Comparison of ENCODE assay signal across 16 cellular contexts in genomic region chr9:70093095-70093494, GRCh38. TPM values are rescaled to one million over a fixed set of nuclear protein-coding genes. Genes with fewer than 3 reads are reported as not detected.
A peak's percentile ranks its signal among the peaks of the same experiment; 100 is the strongest.
DNase-seq lines count a peak whose midpoint lies in the region; ATAC-seq, FAIRE-seq and TF ChIP-seq lines count a peak whose summit lies in the region.
"Had no signal": no experiment of that assay in that cellular context is flagged by ENCODE, and none has a peak within 500 bp of the region (broad histone marks: within the 10 kb centered on the region; RNA-seq: fewer than 3 reads in every experiment).

No MANE protein-coding gene starts in this region.

- no peak for FAIRE-seq in GM12892 (lab: Jason Lieb, UNC)
- FAIRE-seq: GM12878 had no signal

- no peak for TF ChIP-seq CTCF in right atrium auricular region (IDR thresholded peaks at IDR 0.05)
- TF ChIP-seq CTCF in heart right ventricle (IDR thresholded peaks at IDR 0.05) = no peak
- TF ChIP-seq CTCF in gastroesophageal sphincter (IDR thresholded peaks at IDR 0.05) = no peak
- no peak for TF ChIP-seq CTCF in stomach (IDR thresholded peaks at IDR 0.05)
- no peak for TF ChIP-seq CTCF in Peyer's patch (IDR thresholded peaks at IDR 0.05)

- TF ChIP-seq POLR2A in gastroesophageal sphincter (IDR thresholded peaks at IDR 0.05) = no peak
- no peak for TF ChIP-seq POLR2A in stomach (IDR thresholded peaks at IDR 0.05)
- TF ChIP-seq POLR2A in Peyer's patch (IDR thresholded peaks at IDR 0.05) = no peak
- TF ChIP-seq POLR2A in GM12892 (IDR thresholded peaks at IDR 0.05; ENCODE audit: low read depth, low read length) = no peak

- intact Hi-C loops in heart right ventricle (cut with DNase I) = no loop called here
- intact Hi-C loops in stomach (cut with DNase I; ENCODE audit: low total_unique reads) = no loop called here

- H3K9me3 ChIP-seq in right atrium auricular region = no peaks in the 10 kb centered on the region
- no peaks in the 10 kb centered on the region for H3K9me3 ChIP-seq in heart right ventricle
- H3K9me3 ChIP-seq in gastroesophageal sphincter = no peaks in the 10 kb centered on the region
- H3K9me3 ChIP-seq in stomach = no peaks in the 10 kb centered on the region
- no peaks in the 10 kb centered on the region for H3K9me3 ChIP-seq in Peyer's patch
- H3K9me3 ChIP-seq: BLaER1 treated with 17β-estradiol and CSF1 and Interleukin-3, amounts not matched to agents 10 nM and 100 nM had no signal

- DNase-seq in right atrium auricular region (ENCODE audit: low spot score) (no peak), heart right ventricle (no peak), stomach (no peak), Peyer's patch (no peak), GM12892 (ENCODE audit: insufficient read length) (no peak), NOMO-1 treated with dmso at 0.1 percent for 144 hours (lab: John Stamatoyannopoulos, UW; ENCODE audit: unreplicated experiment) (no peak)
- DNase-seq: 8988T; ACHN; CD4-positive, CD25-positive, alpha-beta regulatory T cell; DMS 273 treated with DMSO at 0.1 percent for 48 hours had no signal

- H3K4me3 ChIP-seq in right atrium auricular region = no peak overlapping the region
- H3K4me3 ChIP-seq in heart right ventricle = no peak overlapping the region
- H3K4me3 ChIP-seq in gastroesophageal sphincter = no peak overlapping the region
- no peak overlapping the region for H3K4me3 ChIP-seq in stomach
- no peak overlapping the region for H3K4me3 ChIP-seq in Peyer's patch
- H3K4me3 ChIP-seq: BLaER1 treated with 17β-estradiol and CSF1 and Interleukin-3, amounts not matched to agents 10 nM and 100 nM; GM12878; GM23248 had no signal

- ATAC-seq in heart right ventricle (no peak), gastroesophageal sphincter (no peak)
- ATAC-seq: GM12878, HCT116 had no signal

- peak overlapping the region; percentile 37 to 53 for H3K27ac ChIP-seq in right atrium auricular region
- H3K27ac ChIP-seq in heart right ventricle = no peak overlapping the region
- peak overlapping the region; percentile 27 to 79 (median 68) for H3K27ac ChIP-seq in gastroesophageal sphincter
- H3K27ac ChIP-seq in stomach = peak overlapping the region in 4 of 5 donors; percentile 10 to 64 (median 18)
- peak overlapping the region in 1 of 4 donors; percentile 56 for H3K27ac ChIP-seq in Peyer's patch
- H3K27ac ChIP-seq: GM23248, HL-60 had no signal

- peaks cover 0 to 51% of the 10 kb centered on the region in 2 donors for H3K4me1 ChIP-seq in right atrium auricular region
- peaks cover 0 to 28% (median 4%) of the 10 kb centered on the region in 9 donors for H3K4me1 ChIP-seq in heart right ventricle
- peaks cover 7 to 98% (median 47%) of the 10 kb centered on the region in 3 donors for H3K4me1 ChIP-seq in gastroesophageal sphincter
- peaks cover 0 to 18% (median 7%) of the 10 kb centered on the region in 4 donors for H3K4me1 ChIP-seq in stomach
- no peaks in the 10 kb centered on the region for H3K4me1 ChIP-seq in Peyer's patch

- no peaks in the 10 kb centered on the region for H3K27me3 ChIP-seq in right atrium auricular region
- H3K27me3 ChIP-seq in heart right ventricle = no peaks in the 10 kb centered on the region
- no peaks in the 10 kb centered on the region for H3K27me3 ChIP-seq in gastroesophageal sphincter
- H3K27me3 ChIP-seq in stomach = no peaks in the 10 kb centered on the region
- H3K27me3 ChIP-seq in Peyer's patch = no peaks in the 10 kb centered on the region
- H3K27me3 ChIP-seq: BLaER1 treated with 17β-estradiol and CSF1 and Interleukin-3, amounts not matched to agents 10 nM and 100 nM had no signal

- H3K36me3 ChIP-seq in right atrium auricular region = no peaks in the 10 kb centered on the region
- no peaks in the 10 kb centered on the region for H3K36me3 ChIP-seq in heart right ventricle
- no peaks in the 10 kb centered on the region for H3K36me3 ChIP-seq in gastroesophageal sphincter
- H3K36me3 ChIP-seq in stomach = no peaks in the 10 kb centered on the region
- no peaks in the 10 kb centered on the region for H3K36me3 ChIP-seq in Peyer's patch
- H3K36me3 ChIP-seq: BLaER1 treated with 17β-estradiol and CSF1 and Interleukin-3, amounts not matched to agents 10 nM and 100 nM had no signal

- TF ChIP-seq EP300 in gastroesophageal sphincter (IDR thresholded peaks at IDR 0.05) (no peak), stomach (IDR thresholded peaks at IDR 0.05) (no peak)

RNA-seq across cellular contexts. Expression of gene MAMDC2, which starts 49.4 kb away (rescaled TPM):
- total RNA-seq in right atrium auricular region = 10 to 100 TPM; 28.8 to 32.5 TPM
- 10 to 100 TPM in 3 of 10 donors, 1 to 10 TPM in 7; 2.3 to 11.8 (median 5.0) TPM for total RNA-seq in heart right ventricle
- polyA plus RNA-seq in heart right ventricle = 1 to 10 TPM; 6.5 to 7.3 TPM
- total RNA-seq in gastroesophageal sphincter = 100 to 1,000 TPM in 3 of 4 donors, 10 to 100 TPM in 1; 96.5 to 192 (median 140) TPM
- total RNA-seq in stomach = 10 to 100 TPM in 4 of 5 donors, 1 to 10 TPM in 1; 7.2 to 91.4 (median 42.4) TPM
- 10 to 100 TPM in 2 of 3 donors, 1 to 10 TPM in 1; 7.0 to 16.2 (median 12.0) TPM for polyA plus RNA-seq in stomach
- total RNA-seq in Peyer's patch = 10 to 100 TPM in 3 of 4 donors, 1 to 10 TPM in 1; 8.9 to 24.7 (median 17.4) TPM
- not detected for polyA plus RNA-seq in GM12892 (2012; ENCODE audit: missing spikeins)
- total RNA-seq: GM12878, GM23248 had no signal
- polyA plus RNA-seq: CD4-positive, CD25-positive, alpha-beta regulatory T cell had no signal

Comparison
In these comparisons a context has a peak if more than half of its experiments do, and no peak if none do; other contexts are left out.
1. H3K27ac ChIP-seq: peak in right atrium auricular region (2 of 2), gastroesophageal sphincter (4 of 4) and stomach (4 of 5); none in heart right ventricle (0 of 10).